In the genomic region with DNA sequence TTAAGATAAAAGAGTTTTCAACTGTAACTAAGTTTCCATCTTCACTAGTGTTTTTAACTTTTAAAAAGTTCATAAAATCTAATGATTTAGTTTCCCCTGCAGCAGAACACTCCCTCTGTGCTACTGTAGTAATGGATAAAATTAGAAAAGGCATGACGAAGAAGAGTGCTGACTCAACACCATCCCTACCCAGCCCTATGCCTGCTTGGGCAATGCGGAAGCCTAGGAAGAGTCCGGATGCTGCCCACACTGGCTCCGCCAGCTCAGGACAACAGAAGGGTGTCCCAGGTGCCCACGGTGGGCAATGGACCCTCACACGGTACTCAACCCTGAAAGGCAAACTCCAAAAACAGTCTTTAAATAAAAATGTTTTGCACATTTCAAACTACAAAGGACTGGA, we compare ENCODE assay signal across 11 cellular contexts.
"Had no signal": no experiment of that assay in that cellular context is flagged by ENCODE, and none has a peak within 500 bp of the region (broad histone marks: within the 10 kb centered on the region; RNA-seq: fewer than 3 reads in every experiment).

No MANE protein-coding gene starts in this region.

- H3K27ac ChIP-seq: coronary artery, esophagus squamous epithelium, foreskin keratinocyte, neural progenitor cell, ovary had no signal

- H3K9me3 ChIP-seq: esophagus squamous epithelium, ovary had no signal

- H3K4me1 ChIP-seq: esophagus squamous epithelium, foreskin keratinocyte, neural progenitor cell had no signal

- H3K4me3 ChIP-seq: coronary artery, esophagus squamous epithelium, neural progenitor cell, ovary had no signal

- ATAC-seq: foreskin keratinocyte had no signal

- DNase-seq: activated CD4-positive, alpha-beta T cell treated with anti-CD3 and anti-CD28 coated beads, Interleukin-2, amount 50 U/mL, for 1 hour; central memory CD4-positive, alpha-beta T cell; esophagus squamous epithelium; foreskin keratinocyte; kidney glomerular epithelial cell; ovary; stimulated activated CD4-positive, alpha-beta T cell treated with anti-CD3 and anti-CD28 coated beads, Interleukin-15, amount 100 ng/mL, for 24 hours; stimulated activated CD4-positive, alpha-beta T cell treated with anti-CD3 and anti-CD28 coated beads, Interleukin-4, amount 100 ng/mL, for 24 hours had no signal

- H3K36me3 ChIP-seq: ovary had no signal

- H3K27me3 ChIP-seq: esophagus squamous epithelium, foreskin keratinocyte, neural progenitor cell, ovary had no signal

- H2AFZ ChIP-seq: neural progenitor cell had no signal

- FAIRE-seq: TTC549 had no signal

- H3K4me2 ChIP-seq: neural progenitor cell had no signal
